In the genomic region with DNA sequence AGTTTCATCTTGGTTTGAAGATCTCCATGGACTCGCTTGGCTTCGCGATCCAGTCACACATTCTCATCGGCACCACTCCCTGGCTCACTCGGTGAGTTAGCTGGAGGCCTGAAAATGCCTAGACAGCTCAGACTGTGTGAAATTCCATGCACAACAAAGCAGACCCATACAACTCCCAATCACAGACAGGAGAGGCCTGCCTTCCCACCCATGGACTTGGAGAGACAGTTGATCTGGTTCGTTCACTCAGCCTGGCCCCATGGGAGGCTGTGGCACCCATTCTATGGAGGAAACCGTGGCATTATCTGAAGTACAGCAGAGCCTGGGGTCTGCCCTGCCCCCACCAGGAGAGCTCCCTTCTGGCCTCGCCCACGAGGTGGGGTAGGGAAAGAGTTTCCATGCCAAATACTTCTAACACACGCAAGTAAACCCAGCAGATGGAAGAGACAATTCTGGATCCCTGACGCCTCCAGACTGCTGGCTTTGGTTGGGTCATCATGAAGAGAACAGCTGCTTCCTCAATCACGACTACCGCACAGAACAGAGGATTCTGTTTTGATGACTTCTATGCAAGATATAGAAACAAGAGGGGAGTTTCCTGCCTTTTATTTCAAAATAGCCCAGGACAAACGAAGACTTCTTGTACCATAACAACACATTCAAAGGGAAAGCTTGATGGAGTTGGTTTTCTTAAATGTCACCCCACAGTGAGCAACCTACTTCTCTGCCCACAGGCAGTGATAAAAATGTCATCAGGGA, we compare ENCODE assay signal across 2 cellular contexts.
TF ChIP-seq lines count a peak whose summit lies in the region.

No MANE protein-coding gene starts in this region.

TF ChIP-seq in liver, 16 proteins besides CTCF, POLR2A, EP300 and RAD21 (continued from another document):
- TF ChIP-seq, protein P1, sequence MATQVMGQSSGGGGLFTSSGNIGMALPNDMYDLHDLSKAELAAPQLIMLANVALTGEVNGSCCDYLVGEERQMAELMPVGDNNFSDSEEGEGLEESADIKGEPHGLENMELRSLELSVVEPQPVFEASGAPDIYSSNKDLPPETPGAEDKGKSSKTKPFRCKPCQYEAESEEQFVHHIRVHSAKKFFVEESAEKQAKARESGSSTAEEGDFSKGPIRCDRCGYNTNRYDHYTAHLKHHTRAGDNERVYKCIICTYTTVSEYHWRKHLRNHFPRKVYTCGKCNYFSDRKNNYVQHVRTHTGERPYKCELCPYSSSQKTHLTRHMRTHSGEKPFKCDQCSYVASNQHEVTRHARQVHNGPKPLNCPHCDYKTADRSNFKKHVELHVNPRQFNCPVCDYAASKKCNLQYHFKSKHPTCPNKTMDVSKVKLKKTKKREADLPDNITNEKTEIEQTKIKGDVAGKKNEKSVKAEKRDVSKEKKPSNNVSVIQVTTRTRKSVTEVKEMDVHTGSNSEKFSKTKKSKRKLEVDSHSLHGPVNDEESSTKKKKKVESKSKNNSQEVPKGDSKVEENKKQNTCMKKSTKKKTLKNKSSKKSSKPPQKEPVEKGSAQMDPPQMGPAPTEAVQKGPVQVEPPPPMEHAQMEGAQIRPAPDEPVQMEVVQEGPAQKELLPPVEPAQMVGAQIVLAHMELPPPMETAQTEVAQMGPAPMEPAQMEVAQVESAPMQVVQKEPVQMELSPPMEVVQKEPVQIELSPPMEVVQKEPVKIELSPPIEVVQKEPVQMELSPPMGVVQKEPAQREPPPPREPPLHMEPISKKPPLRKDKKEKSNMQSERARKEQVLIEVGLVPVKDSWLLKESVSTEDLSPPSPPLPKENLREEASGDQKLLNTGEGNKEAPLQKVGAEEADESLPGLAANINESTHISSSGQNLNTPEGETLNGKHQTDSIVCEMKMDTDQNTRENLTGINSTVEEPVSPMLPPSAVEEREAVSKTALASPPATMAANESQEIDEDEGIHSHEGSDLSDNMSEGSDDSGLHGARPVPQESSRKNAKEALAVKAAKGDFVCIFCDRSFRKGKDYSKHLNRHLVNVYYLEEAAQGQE (IDR thresholded peaks at IDR 0.05), result no peak
- no peak for TF ChIP-seq HNF4A (conservative IDR thresholded peaks at IDR 0.05)
- TF ChIP-seq, protein P2, sequence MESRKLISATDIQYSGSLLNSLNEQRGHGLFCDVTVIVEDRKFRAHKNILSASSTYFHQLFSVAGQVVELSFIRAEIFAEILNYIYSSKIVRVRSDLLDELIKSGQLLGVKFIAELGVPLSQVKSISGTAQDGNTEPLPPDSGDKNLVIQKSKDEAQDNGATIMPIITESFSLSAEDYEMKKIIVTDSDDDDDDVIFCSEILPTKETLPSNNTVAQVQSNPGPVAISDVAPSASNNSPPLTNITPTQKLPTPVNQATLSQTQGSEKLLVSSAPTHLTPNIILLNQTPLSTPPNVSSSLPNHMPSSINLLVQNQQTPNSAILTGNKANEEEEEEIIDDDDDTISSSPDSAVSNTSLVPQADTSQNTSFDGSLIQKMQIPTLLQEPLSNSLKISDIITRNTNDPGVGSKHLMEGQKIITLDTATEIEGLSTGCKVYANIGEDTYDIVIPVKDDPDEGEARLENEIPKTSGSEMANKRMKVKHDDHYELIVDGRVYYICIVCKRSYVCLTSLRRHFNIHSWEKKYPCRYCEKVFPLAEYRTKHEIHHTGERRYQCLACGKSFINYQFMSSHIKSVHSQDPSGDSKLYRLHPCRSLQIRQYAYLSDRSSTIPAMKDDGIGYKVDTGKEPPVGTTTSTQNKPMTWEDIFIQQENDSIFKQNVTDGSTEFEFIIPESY (IDR thresholded peaks at IDR 0.05), result no peak

TF ChIP-seq in HepG2, 621 proteins besides CTCF, POLR2A, EP300 and RAD21 (continued from another document):
- TF ChIP-seq SALL2 (CRISPR knock-in tag; IDR thresholded peaks at IDR 0.05), result no peak
